8 cellular contexts compared by ENCODE assay signal in genomic region chr6:35327349-35328027, GRCh38. TPM values are rescaled to one million over a fixed set of nuclear protein-coding genes. Genes with fewer than 3 reads are reported as not detected.
DNase-seq lines count a peak whose midpoint lies in the region; ATAC-seq and TF ChIP-seq lines count a peak whose summit lies in the region.

No MANE protein-coding gene starts in this region.

- DNase-seq in GM12864 (ENCODE audit: low read depth) (no peak), HuH-7 (ENCODE audit: low spot score) (peak; percentile 62), SJCRH30 (peak; percentile 57 to 68), glomerular visceral epithelial cell (ENCODE audit: extremely low spot score) (peak; percentile 50), retina (peak; percentile 31), mesenteric fat pad (ENCODE audit: low spot score) (no peak)
- DNase-seq in activated effector memory CD4-positive, alpha-beta T cell treated with Interleukin-2 at 50 U/mL for 16 hours: peak; percentile 70

- no peaks in the 10 kb centered on the region for H3K4me1 ChIP-seq in SJCRH30

- H3K27ac ChIP-seq in SJCRH30: no peak overlapping the region

- peak; percentile 79 for TF ChIP-seq CTCF in GM12864 (IDR thresholded peaks at IDR 0.05; ENCODE audit: low read depth, low read length, missing control alignments)

- H3K4me3 ChIP-seq in GM12864 (ENCODE audit: low read depth, low read length): no peak overlapping the region
- H3K4me3 ChIP-seq in SJCRH30: no peak overlapping the region

- no peaks in the 10 kb centered on the region for H3K27me3 ChIP-seq in SJCRH30

- ATAC-seq in GM21360 (IDR thresholded peaks at IDR 0.05; ENCODE audit: unreplicated experiment): no peak

- H3K9me3 ChIP-seq in SJCRH30 (replicated peaks): no peaks in the 10 kb centered on the region

- H3K36me3 ChIP-seq in SJCRH30: no peaks in the 10 kb centered on the region

RNA-seq across cellular contexts. Expression of gene PPARD, which starts 14.9 kb away (rescaled TPM):
- 9.5 and 10.6 TPM in 2 replicates for total RNA-seq in SJCRH30 (2014; rRNA removed; shearing (Covaris generic))
- 17.5 TPM for total RNA-seq in mesenteric fat pad

RNA-seq across cellular contexts. Expression of gene DEF6, which starts 29.9 kb away (rescaled TPM):
- total RNA-seq in SJCRH30 (2014; rRNA removed; shearing (Covaris generic)): 0.20 and 1.9 TPM in 2 replicates
- 7.8 TPM for total RNA-seq in mesenteric fat pad

Comparison
In these comparisons a context has a peak if more than half of its experiments do, and no peak if none do; other contexts are left out.
1. DNase-seq: peak in HuH-7 (single experiment), SJCRH30 (2 of 2), activated effector memory CD4-positive, alpha-beta T cell treated with Interleukin-2 at 50 U/mL for 16 hours (single experiment), glomerular visceral epithelial cell (single experiment) and retina (single experiment); none in GM12864 (single experiment) and mesenteric fat pad (single experiment).